8 cellular contexts compared by ENCODE assay signal in the genomic region with DNA sequence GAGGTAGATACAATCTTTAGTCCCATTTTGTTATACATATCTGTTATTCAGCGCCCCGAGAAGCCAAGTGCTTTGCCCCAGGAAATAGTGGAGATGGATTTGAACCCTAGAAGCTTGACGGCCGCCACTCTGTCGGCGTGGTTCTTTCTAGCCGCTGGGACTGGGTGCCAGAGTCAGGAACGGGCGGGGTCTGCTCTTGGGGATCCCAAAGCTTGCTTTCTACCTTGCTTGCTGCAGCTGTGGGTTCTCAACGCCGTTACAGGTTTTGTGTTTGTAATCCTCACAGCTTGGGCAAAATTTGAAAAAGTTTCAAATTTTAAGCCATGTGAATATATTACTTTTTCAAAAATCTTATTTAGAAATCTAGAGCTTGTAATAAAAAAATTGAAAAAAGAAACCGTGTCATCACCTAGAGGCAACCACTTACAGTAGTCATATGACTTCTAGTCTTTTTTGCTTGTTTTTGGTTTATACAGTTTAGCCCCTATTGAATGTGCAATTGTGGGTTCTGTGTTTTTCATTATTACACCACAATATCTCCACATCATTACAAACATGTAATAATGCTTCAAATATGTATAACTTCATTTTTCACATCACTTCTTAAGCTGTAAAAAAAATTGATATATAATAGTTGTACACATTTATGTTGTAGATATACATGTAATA. TPM values are rescaled to one million over a fixed set of nuclear protein-coding genes. Genes with fewer than 3 reads are reported as not detected.
A peak's percentile ranks its signal among the peaks of the same experiment; 100 is the strongest.
DNase-seq lines count a peak whose midpoint lies in the region; ATAC-seq and TF ChIP-seq lines count a peak whose summit lies in the region.

No MANE protein-coding gene starts in this region.

- H3K4me3 ChIP-seq in Jurkat, Clone E6-1 (ENCODE audit: low read length), result peak overlapping the region; percentile 85
- H3K4me3 ChIP-seq in esophagus muscularis mucosa (peak overlapping the region; percentile 68 to 91 (median 76)), neural cell (ENCODE audit: low read length) (peak overlapping the region; percentile 86)

- H3K9me3 ChIP-seq in esophagus muscularis mucosa (no peaks in the 10 kb centered on the region), neural cell (ENCODE audit: low read length) (no peaks in the 10 kb centered on the region)

- no peak for TF ChIP-seq POLR2A in esophagus muscularis mucosa (IDR thresholded peaks at IDR 0.05; ENCODE audit: low read depth)

- ATAC-seq in HG03469 (IDR thresholded peaks at IDR 0.05; ENCODE audit: unreplicated experiment), result no peak
- no peak for ATAC-seq in HG03571 (IDR thresholded peaks at IDR 0.05; ENCODE audit: unreplicated experiment)

- TF ChIP-seq EP300 in esophagus muscularis mucosa (IDR thresholded peaks at IDR 0.05) (no peak), neural cell (conservative IDR thresholded peaks at IDR 0.05; ENCODE audit: poor library complexity, severe bottlenecking) (no peak)

- intact Hi-C loops in esophagus muscularis mucosa (cut with DNase I), result no loop called here

- no peaks in the 10 kb centered on the region for H4K20me1 ChIP-seq in neural cell (ENCODE audit: insufficient read depth)

- H3K27me3 ChIP-seq in esophagus muscularis mucosa (no peaks in the 10 kb centered on the region), neural cell (ENCODE audit: insufficient read depth, low read depth, low read length) (no peaks in the 10 kb centered on the region)

- WGBS in esophagus muscularis mucosa, result under 1% methylated on average over 12 of the region's 12 CpGs

- peak overlapping the region; percentile 90 to 93 (median 93) for H3K27ac ChIP-seq in esophagus muscularis mucosa (replicated peaks in 1 of 4)
- H3K27ac ChIP-seq in neural cell (ENCODE audit: low read length), result peak overlapping the region; percentile 85

- peak overlapping the region; percentile 63 for H2AFZ ChIP-seq in neural cell (ENCODE audit: low read depth, low read length)

- peak; percentile 44 for DNase-seq in NK-92 treated with Interleukin-12 subunit alpha and Interleukin-12 subunit beta, amount 100 ng/mL, for 24 hours (lab: John Stamatoyannopoulos, UW)
- DNase-seq in NK-92 (lab: John Stamatoyannopoulos, UW; ENCODE audit: unreplicated experiment) (no peak), esophagus muscularis mucosa (ENCODE audit: extremely low spot score) (no peak)
- DNase-seq in Jurkat, Clone E6-1 (ENCODE audit: low read depth, low spot score), result no peak
- peak; percentile 48 to 61 for DNase-seq in activated CD4-positive, alpha-beta T cell treated with anti-CD3 and anti-CD28 coated beads, Interleukin-2, amount 50 U/mL, for 48 hours

- no peak for TF ChIP-seq RAD21 in neural cell (conservative IDR thresholded peaks at IDR 0.05)

- H3K79me2 ChIP-seq in neural cell (replicated peaks; ENCODE audit: insufficient read depth, low read length), result peaks cover 42% of the 10 kb centered on the region

- H3K36me3 ChIP-seq in esophagus muscularis mucosa, result peaks cover 0 to 20% (median 6%) of the 10 kb centered on the region in 4 donors
- H3K36me3 ChIP-seq in neural cell (ENCODE audit: insufficient read depth, low read length), result no peaks in the 10 kb centered on the region

- H3K9me2 ChIP-seq in neural cell (ENCODE audit: insufficient read depth, low read length), result no peaks in the 10 kb centered on the region

- H3K4me2 ChIP-seq in neural cell (ENCODE audit: low read length), result peak overlapping the region; percentile 76

- H3F3A ChIP-seq in neural cell (ENCODE audit: insufficient read depth, low read length, poor library complexity, severe bottlenecking), result peaks cover 3% of the 10 kb centered on the region

- H3K4me1 ChIP-seq in esophagus muscularis mucosa, result peaks cover 22 to 74% (median 64%) of the 10 kb centered on the region in 4 donors

- TF ChIP-seq CTCF in esophagus muscularis mucosa (IDR thresholded peaks at IDR 0.05) (no peak), neural cell (IDR thresholded peaks at IDR 0.05; ENCODE audit: poor library complexity, severe bottlenecking) (no peak)

- peak overlapping the region; percentile 85 for H3K9ac ChIP-seq in neural cell (ENCODE audit: low read length)

TF ChIP-seq in neural cell, 6 proteins besides CTCF, POLR2A, EP300 and RAD21:
- TF ChIP-seq SMC3 (conservative IDR thresholded peaks at IDR 0.05; ENCODE audit: poor library complexity), result peak; percentile 17
- TF ChIP-seq, protein P1, sequence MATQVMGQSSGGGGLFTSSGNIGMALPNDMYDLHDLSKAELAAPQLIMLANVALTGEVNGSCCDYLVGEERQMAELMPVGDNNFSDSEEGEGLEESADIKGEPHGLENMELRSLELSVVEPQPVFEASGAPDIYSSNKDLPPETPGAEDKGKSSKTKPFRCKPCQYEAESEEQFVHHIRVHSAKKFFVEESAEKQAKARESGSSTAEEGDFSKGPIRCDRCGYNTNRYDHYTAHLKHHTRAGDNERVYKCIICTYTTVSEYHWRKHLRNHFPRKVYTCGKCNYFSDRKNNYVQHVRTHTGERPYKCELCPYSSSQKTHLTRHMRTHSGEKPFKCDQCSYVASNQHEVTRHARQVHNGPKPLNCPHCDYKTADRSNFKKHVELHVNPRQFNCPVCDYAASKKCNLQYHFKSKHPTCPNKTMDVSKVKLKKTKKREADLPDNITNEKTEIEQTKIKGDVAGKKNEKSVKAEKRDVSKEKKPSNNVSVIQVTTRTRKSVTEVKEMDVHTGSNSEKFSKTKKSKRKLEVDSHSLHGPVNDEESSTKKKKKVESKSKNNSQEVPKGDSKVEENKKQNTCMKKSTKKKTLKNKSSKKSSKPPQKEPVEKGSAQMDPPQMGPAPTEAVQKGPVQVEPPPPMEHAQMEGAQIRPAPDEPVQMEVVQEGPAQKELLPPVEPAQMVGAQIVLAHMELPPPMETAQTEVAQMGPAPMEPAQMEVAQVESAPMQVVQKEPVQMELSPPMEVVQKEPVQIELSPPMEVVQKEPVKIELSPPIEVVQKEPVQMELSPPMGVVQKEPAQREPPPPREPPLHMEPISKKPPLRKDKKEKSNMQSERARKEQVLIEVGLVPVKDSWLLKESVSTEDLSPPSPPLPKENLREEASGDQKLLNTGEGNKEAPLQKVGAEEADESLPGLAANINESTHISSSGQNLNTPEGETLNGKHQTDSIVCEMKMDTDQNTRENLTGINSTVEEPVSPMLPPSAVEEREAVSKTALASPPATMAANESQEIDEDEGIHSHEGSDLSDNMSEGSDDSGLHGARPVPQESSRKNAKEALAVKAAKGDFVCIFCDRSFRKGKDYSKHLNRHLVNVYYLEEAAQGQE (IDR thresholded peaks at IDR 0.05; ENCODE audit: borderline replicate concordance), result no peak

RNA-seq across cellular contexts. Expression of a gene that starts 0.8 kb away (rescaled TPM):
- 296 TPM for polyA plus RNA-seq in Jurkat, Clone E6-1 (2012; ENCODE audit: insufficient read depth, insufficient read length)
- 100 to 1,000 TPM; 152 to 252 (median 191) TPM for total RNA-seq in esophagus muscularis mucosa
- 103 and 106 TPM in 2 replicates for polyA plus RNA-seq in neural cell
- 34.3 and 51.2 TPM in 2 replicates for polyA minus RNA-seq in neural cell

RNA-seq across cellular contexts. Expression of a gene that starts 41.5 kb away (rescaled TPM):
- polyA plus RNA-seq in Jurkat, Clone E6-1 (2012; ENCODE audit: insufficient read depth, insufficient read length), result not detected
- total RNA-seq in esophagus muscularis mucosa, result 100 to 1,000 TPM in 3 of 4 donors, 10 to 100 TPM in 1; 83.9 to 152 (median 111) TPM
- 56.2 and 58.3 TPM in 2 replicates for polyA plus RNA-seq in neural cell
- polyA minus RNA-seq in neural cell, result 14.0 and 18.3 TPM in 2 replicates

Comparison
In these comparisons a context has a peak if more than half of its experiments do, and no peak if none do; other contexts are left out.
1. DNase-seq: peak in NK-92 treated with Interleukin-12 subunit alpha and Interleukin-12 subunit beta, amount 100 ng/mL, for 24 hours (single experiment) and activated CD4-positive, alpha-beta T cell treated with anti-CD3 and anti-CD28 coated beads, Interleukin-2, amount 50 U/mL, for 48 hours (2 of 2); none in NK-92 (single experiment), Jurkat, Clone E6-1 (single experiment) and esophagus muscularis mucosa (single experiment).
2. Peak in every context shown above with its lines, with median percentiles within 50 percentile points of each other: H3K4me3 ChIP-seq.